Comparison of ENCODE assay signal across 15 cellular contexts in genomic region chr20:57126481-57127092, GRCh38.
"Had no signal": no experiment of that assay in that cellular context is flagged by ENCODE, and none has a peak within 500 bp of the region (broad histone marks: within the 10 kb centered on the region; RNA-seq: fewer than 3 reads in every experiment).

No MANE protein-coding gene starts in this region.

- H3K4me3 ChIP-seq: adrenal gland, body of pancreas, lower lobe of right lung, psoas muscle had no signal

- H3K27ac ChIP-seq: adrenal gland, body of pancreas, lower lobe of right lung, psoas muscle had no signal

- FAIRE-seq: TTC549 had no signal

- H3K9me3 ChIP-seq: adrenal gland, lower lobe of right lung, psoas muscle had no signal

- H3K4me1 ChIP-seq: adrenal gland, body of pancreas, lower lobe of right lung, psoas muscle had no signal

- H3K27me3 ChIP-seq: adrenal gland, body of pancreas had no signal

- H3K36me3 ChIP-seq: adrenal gland, lower lobe of right lung had no signal

- DNase-seq: activated CD4-positive, alpha-beta T cell treated with anti-CD3 and anti-CD28 coated beads, Interleukin-2, amount 50 U/mL, for 1 hour; activated naive CD4-positive, alpha-beta T cell treated with anti-CD3 and anti-CD28 coated beads, Interleukin-2, amount 10 ng/mL, durations not matched to agents 7 days and 5 days; activated T-cell treated with anti-CD3 and anti-CD28 coated beads for 4 hours; adrenal gland; body of pancreas; cerebellar nuclear complex; endodermal cell; hypothalamus; lower lobe of right lung; naive thymus-derived CD8-positive, alpha-beta T cell; nucleus accumbens; psoas muscle; stimulated activated naive CD4-positive, alpha-beta T cell; substantia nigra had no signal
